In the genomic region with DNA sequence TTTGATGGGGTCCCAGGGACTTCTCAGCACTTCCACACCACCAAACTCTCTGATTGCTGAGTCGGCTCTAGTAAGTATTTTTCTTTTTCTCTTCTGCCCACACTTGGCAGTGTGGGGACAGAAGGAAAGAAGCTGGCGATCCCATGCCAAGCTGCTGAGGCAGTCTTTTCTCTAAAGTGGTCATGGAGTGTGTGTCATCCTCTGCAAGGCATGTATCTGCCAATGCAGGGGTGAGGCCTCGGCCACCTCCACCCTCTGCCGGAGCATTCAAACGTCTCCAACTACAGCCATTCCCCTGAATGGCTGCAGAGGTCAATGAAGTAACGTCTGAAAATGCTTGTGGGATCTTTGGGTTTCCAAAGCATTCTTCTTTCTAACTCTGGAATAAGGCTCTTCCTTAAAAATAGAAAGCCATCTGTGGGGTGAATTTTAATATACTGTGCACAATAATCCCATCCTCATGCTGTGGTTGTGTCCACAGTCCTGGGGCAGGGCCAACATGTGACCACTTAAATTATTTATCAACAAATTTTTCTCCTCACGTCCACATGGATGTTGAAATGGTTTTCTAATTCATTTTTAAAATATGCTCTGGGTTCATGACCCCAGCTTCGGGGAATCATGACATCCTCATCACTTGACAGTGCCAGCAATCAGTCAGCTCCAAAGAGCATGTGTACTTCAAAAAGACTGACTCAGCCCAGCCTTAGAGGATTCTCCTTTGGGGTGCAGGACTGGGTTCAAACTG, we compare ENCODE assay signal across 10 cellular contexts.
A peak's percentile ranks its signal among the peaks of the same experiment; 100 is the strongest.
DNase-seq lines count a peak whose midpoint lies in the region; ATAC-seq and TF ChIP-seq lines count a peak whose summit lies in the region.
"Had no signal": no experiment of that assay in that cellular context is flagged by ENCODE, and none has a peak within 500 bp of the region (broad histone marks: within the 10 kb centered on the region; RNA-seq: fewer than 3 reads in every experiment).

No MANE protein-coding gene starts in this region.

- H3K36me3 ChIP-seq in ACC112 (ENCODE audit: insufficient read depth, low read length) (no peaks in the 10 kb centered on the region), liver (ENCODE audit: control insufficient read depth in 4 of 4, insufficient read depth in 3 of 4, low read depth in 1 of 4, low read length in 3 of 4) (no peaks in the 10 kb centered on the region)

- TF ChIP-seq RAD21 in liver (IDR thresholded peaks at IDR 0.05): peak in 1 of 2 donors; percentile 32

- peaks cover 68% of the 10 kb centered on the region for H3K4me1 ChIP-seq in ACC112 (ENCODE audit: control insufficient read depth, insufficient read depth, low read length, unreplicated experiment)
- peaks cover 0 to 1% (median 0%) of the 10 kb centered on the region in 4 donors for H3K4me1 ChIP-seq in liver (ENCODE audit: control insufficient read depth in 4 of 4, insufficient read depth in 4 of 4, low read length in 3 of 4)

- no peaks in the 10 kb centered on the region for H3K9me3 ChIP-seq in liver (ENCODE audit: control insufficient read depth in 4 of 4, low read length in 3 of 4)

- WGBS in liver: 73% methylated on average over 8 of the region's 8 CpGs

- H3K4me3 ChIP-seq in ACC112 (ENCODE audit: low read depth, low read length): peak overlapping the region; percentile 1
- no peak overlapping the region for H3K4me3 ChIP-seq in liver (ENCODE audit: low read depth in 1 of 3, low read length in 3 of 3)

- no peak for TF ChIP-seq CTCF in liver (IDR thresholded peaks at IDR 0.05; ENCODE audit: low read depth, low read length, missing input control)

- no peaks in the 10 kb centered on the region for H3K27me3 ChIP-seq in ACC112 (ENCODE audit: insufficient read depth, low read length)
- no peaks in the 10 kb centered on the region for H3K27me3 ChIP-seq in liver (ENCODE audit: control insufficient read depth in 4 of 4, insufficient read depth in 4 of 4, low read length in 3 of 4)

- DNase-seq in HT1080 (ENCODE audit: low read depth) (peak; percentile 86), dedifferentiated amniotic fluid mesenchymal stem cell (ENCODE audit: extremely low spot score) (peak; percentile 58), NCI-H146 treated with DMSO at 0.1 percent for 48 hours (lab: John Stamatoyannopoulos, UW; ENCODE audit: unreplicated experiment) (no peak)
- DNase-seq in stimulated activated CD4-positive, alpha-beta T cell treated with anti-CD3 and anti-CD28 coated beads, Interleukin-15, amount 100 ng/mL, for 24 hours: no peak
- DNase-seq: midbrain, NCI-H524 treated with DMSO at 0.1 percent for 48 hours had no signal

- H2AFZ ChIP-seq in ACC112 (ENCODE audit: low read length, unreplicated experiment): no peak overlapping the region

- no peak overlapping the region for H3K9ac ChIP-seq in liver (ENCODE audit: low read depth in 1 of 2, low read length in 2 of 2)

- H3K27ac ChIP-seq in ACC112 (ENCODE audit: low read depth, low read length) (peak overlapping the region; percentile 96), liver (ENCODE audit: low read depth in 1 of 2, low read length in 2 of 2) (peak overlapping the region; percentile 33 to 61)

- H3K79me2 ChIP-seq in ACC112 (ENCODE audit: control insufficient read depth, insufficient read depth, low read length, unreplicated experiment): no peaks in the 10 kb centered on the region

- ATAC-seq in HG03097 (IDR thresholded peaks at IDR 0.05; ENCODE audit: low FRiP score, unreplicated experiment) (no peak), HG02588 (IDR thresholded peaks at IDR 0.05; ENCODE audit: unreplicated experiment) (no peak)

TF ChIP-seq in liver, 16 proteins besides CTCF, POLR2A, EP300 and RAD21:
- TF ChIP-seq, protein P1, sequence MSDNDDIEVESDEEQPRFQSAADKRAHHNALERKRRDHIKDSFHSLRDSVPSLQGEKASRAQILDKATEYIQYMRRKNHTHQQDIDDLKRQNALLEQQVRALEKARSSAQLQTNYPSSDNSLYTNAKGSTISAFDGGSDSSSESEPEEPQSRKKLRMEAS (IDR thresholded peaks at IDR 0.05): no peak
- TF ChIP-seq JUND (IDR thresholded peaks at IDR 0.05) (no peak), YY1 (IDR thresholded peaks at IDR 0.05) (no peak), RXRA (IDR thresholded peaks at IDR 0.05) (peak; percentile 31 to 51), GABPA (IDR thresholded peaks at IDR 0.05 in 1 of 2, conservative IDR thresholded peaks at IDR 0.05 in 1 of 2) (no peak), EGR1 (IDR thresholded peaks at IDR 0.05; ENCODE audit: low read depth in 2 of 2) (no peak), TAF1 (conservative IDR thresholded peaks at IDR 0.05) (no peak), NR2F2 (IDR thresholded peaks at IDR 0.05) (peak; percentile 82), SP1 (IDR thresholded peaks at IDR 0.05) (no peak), HNF4A (conservative IDR thresholded peaks at IDR 0.05) (no peak)
- TF ChIP-seq, protein P2, sequence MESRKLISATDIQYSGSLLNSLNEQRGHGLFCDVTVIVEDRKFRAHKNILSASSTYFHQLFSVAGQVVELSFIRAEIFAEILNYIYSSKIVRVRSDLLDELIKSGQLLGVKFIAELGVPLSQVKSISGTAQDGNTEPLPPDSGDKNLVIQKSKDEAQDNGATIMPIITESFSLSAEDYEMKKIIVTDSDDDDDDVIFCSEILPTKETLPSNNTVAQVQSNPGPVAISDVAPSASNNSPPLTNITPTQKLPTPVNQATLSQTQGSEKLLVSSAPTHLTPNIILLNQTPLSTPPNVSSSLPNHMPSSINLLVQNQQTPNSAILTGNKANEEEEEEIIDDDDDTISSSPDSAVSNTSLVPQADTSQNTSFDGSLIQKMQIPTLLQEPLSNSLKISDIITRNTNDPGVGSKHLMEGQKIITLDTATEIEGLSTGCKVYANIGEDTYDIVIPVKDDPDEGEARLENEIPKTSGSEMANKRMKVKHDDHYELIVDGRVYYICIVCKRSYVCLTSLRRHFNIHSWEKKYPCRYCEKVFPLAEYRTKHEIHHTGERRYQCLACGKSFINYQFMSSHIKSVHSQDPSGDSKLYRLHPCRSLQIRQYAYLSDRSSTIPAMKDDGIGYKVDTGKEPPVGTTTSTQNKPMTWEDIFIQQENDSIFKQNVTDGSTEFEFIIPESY (IDR thresholded peaks at IDR 0.05): no peak
- TF ChIP-seq, protein P3, sequence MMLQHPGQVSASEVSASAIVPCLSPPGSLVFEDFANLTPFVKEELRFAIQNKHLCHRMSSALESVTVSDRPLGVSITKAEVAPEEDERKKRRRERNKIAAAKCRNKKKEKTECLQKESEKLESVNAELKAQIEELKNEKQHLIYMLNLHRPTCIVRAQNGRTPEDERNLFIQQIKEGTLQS (IDR thresholded peaks at IDR 0.05): no peak

Comparison
In these comparisons a context has a peak if more than half of its experiments do, and no peak if none do; other contexts are left out.
1. DNase-seq: peak in HT1080 (single experiment) and dedifferentiated amniotic fluid mesenchymal stem cell (single experiment); none in NCI-H146 treated with DMSO at 0.1 percent for 48 hours (single experiment) and stimulated activated CD4-positive, alpha-beta T cell treated with anti-CD3 and anti-CD28 coated beads, Interleukin-15, amount 100 ng/mL, for 24 hours (single experiment).